Comparison of ENCODE assay signal across 20 cellular contexts in the genomic region with DNA sequence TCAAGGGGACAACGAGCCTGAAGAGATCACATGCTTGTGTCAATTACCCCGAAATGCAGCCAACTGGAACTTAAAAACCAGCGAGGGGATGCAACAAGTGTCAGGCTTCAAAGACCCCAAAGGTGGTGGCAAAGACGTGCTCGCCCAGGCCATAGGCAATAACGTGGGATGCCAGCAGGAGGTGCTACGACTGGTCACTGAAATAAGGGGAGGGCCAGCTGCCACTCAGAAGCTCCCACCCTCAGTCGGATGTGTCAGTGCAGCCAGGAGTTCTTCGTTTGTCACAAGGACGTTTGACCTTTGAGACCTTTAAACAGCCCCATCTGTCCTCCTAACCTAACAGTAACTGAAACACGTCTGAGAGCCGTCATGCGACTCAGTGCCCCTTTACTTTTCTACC.
"Had no signal": no experiment of that assay in that cellular context is flagged by ENCODE, and none has a peak within 500 bp of the region (broad histone marks: within the 10 kb centered on the region; RNA-seq: fewer than 3 reads in every experiment).

No MANE protein-coding gene starts in this region.

- H3K36me3 ChIP-seq: gastroesophageal sphincter, lower lobe of right lung, spleen had no signal

- H3K4me3 Mint-ChIP-seq: activated CD4-positive, alpha-beta memory T cell treated with anti-CD3 and anti-CD28 coated beads for 36 hours; activated naive CD4-positive, alpha-beta T cell treated with anti-CD3 and anti-CD28 coated beads, Interleukin-2, amount 10 ng/mL, durations not matched to agents 7 days and 5 days; naive B cell had no signal

- H3K36me3 Mint-ChIP-seq: activated CD4-positive, alpha-beta memory T cell treated with anti-CD3 and anti-CD28 coated beads for 36 hours; activated naive CD4-positive, alpha-beta T cell treated with anti-CD3 and anti-CD28 coated beads, Interleukin-2, amount 10 ng/mL, durations not matched to agents 7 days and 5 days; naive B cell had no signal

- H3K27ac Mint-ChIP-seq: activated CD4-positive, alpha-beta memory T cell treated with anti-CD3 and anti-CD28 coated beads for 36 hours; activated naive CD4-positive, alpha-beta T cell treated with anti-CD3 and anti-CD28 coated beads, Interleukin-2, amount 10 ng/mL, durations not matched to agents 7 days and 5 days; naive B cell had no signal

- H3K9me3 ChIP-seq: gastroesophageal sphincter, lower lobe of right lung had no signal

- DNase-seq: activated CD4-positive, alpha-beta memory T cell treated with anti-CD3 and anti-CD28 coated beads for 36 hours; activated CD4-positive, alpha-beta T cell treated with anti-CD3 and anti-CD28 coated beads for 48 hours; activated CD4-positive, CD25-positive, alpha-beta regulatory T cell; activated effector memory CD4-positive, alpha-beta T cell treated with anti-CD3 and anti-CD28 coated beads, Interleukin-2, amount 50 U/mL, for 16 hours; activated naive CD4-positive, alpha-beta T cell treated with anti-CD3 and anti-CD28 coated beads, Interleukin-2, amount 10 ng/mL, durations not matched to agents 7 days and 5 days; amygdala; cortex of kidney; head of caudate nucleus; lower lobe of right lung; mesendoderm; naive B cell; posterior cingulate gyrus; spleen; stimulated activated CD4-positive, alpha-beta T cell treated with anti-CD3 and anti-CD28 coated beads, Interleukin-4, amount 100 ng/mL, for 24 hours; stimulated activated naive CD4-positive, alpha-beta T cell treated with Interleukin-2 at 50 U/mL for 16 hours; T-helper 1 cell; T-helper 9 cell had no signal

- H3K27me3 Mint-ChIP-seq: activated CD4-positive, alpha-beta memory T cell treated with anti-CD3 and anti-CD28 coated beads for 36 hours; activated naive CD4-positive, alpha-beta T cell treated with anti-CD3 and anti-CD28 coated beads, Interleukin-2, amount 10 ng/mL, durations not matched to agents 7 days and 5 days; naive B cell had no signal

- ATAC-seq: gastroesophageal sphincter, lower lobe of right lung had no signal

- H3K4me3 ChIP-seq: gastroesophageal sphincter, lower lobe of right lung, spleen had no signal

- H3K4me1 ChIP-seq: gastroesophageal sphincter, lower lobe of right lung, spleen had no signal

- H3K27ac ChIP-seq: epithelial cell of prostate, gastroesophageal sphincter, lower lobe of right lung, spleen had no signal

- H3K4me1 Mint-ChIP-seq: activated naive CD4-positive, alpha-beta T cell treated with anti-CD3 and anti-CD28 coated beads, Interleukin-2, amount 10 ng/mL, durations not matched to agents 7 days and 5 days; naive B cell had no signal

- FAIRE-seq: keratinocyte had no signal

- H3K27me3 ChIP-seq: gastroesophageal sphincter, spleen had no signal

- H3K9me3 Mint-ChIP-seq: activated naive CD4-positive, alpha-beta T cell treated with anti-CD3 and anti-CD28 coated beads, Interleukin-2, amount 10 ng/mL, durations not matched to agents 7 days and 5 days had no signal
